ENCODE assay signal across 1 cellular context in the genomic region with DNA sequence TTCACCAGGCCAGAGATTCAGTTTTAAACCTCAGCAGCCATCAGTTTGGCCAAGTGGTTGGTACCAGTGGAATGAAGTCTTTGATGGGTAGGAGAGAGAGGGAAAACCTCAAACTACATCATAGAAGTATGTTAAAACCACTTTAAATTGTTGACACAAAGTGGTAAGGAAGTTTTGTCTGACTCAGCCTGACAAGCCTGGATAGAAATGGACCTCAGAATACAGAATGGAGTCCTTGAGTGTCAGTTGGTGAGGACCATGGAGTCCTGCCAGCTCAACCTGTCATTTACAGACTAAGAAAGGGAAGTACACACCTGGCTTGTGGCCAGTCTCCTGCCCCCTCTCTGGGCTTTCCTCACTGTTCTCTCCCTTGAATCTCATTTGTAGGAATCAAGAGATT.
TF ChIP-seq lines count a peak whose summit lies in the region.

No MANE protein-coding gene starts in this region.

TF ChIP-seq in IMR-90, 13 proteins besides CTCF, POLR2A, EP300 and RAD21:
- TF ChIP-seq MAFK (IDR thresholded peaks at IDR 0.05; ENCODE audit: low read depth, low read length) = no peak
